ENCODE assay signal across 6 cellular contexts in genomic region chr1:36089393-36090121, GRCh38. TPM values are rescaled to one million over a fixed set of nuclear protein-coding genes. Genes with fewer than 3 reads are reported as not detected.
DNase-seq lines count a peak whose midpoint lies in the region; ATAC-seq and TF ChIP-seq lines count a peak whose summit lies in the region.

No MANE protein-coding gene starts in this region.

- BruUV-seq in PC-9 (replicated peaks; lab: Mats Ljungman, UMichigan), result TSS peak; percentile 85

- H3K4me3 ChIP-seq in PC-9 (peak overlapping the region; percentile 97), stomach smooth muscle (ENCODE audit: low read length in 2 of 2) (peak overlapping the region; percentile 86 to 90)

- POLR2A ChIA-PET in PC-9 (lab: Charles Lee; ENCODE audit: unreplicated experiment), result no interaction called here

- CTCF ChIA-PET in PC-9 (lab: Charles Lee), result no interaction called here

- H3K4me2 ChIP-seq in PC-9, result peak overlapping the region; percentile 90

- H3K9me3 ChIP-seq in PC-9 (ENCODE audit: insufficient read depth, low read depth) (no peaks in the 10 kb centered on the region), stomach smooth muscle (ENCODE audit: control insufficient read depth in 2 of 2, low read length in 2 of 2) (no peaks in the 10 kb centered on the region)

- H3K4me1 ChIP-seq in PC-9 (replicated peaks; ENCODE audit: insufficient read depth), result peaks cover 6% of the 10 kb centered on the region
- H3K4me1 ChIP-seq in stomach smooth muscle (ENCODE audit: control insufficient read depth, insufficient read depth, low read length), result peaks cover 41% of the 10 kb centered on the region

- no peaks in the 10 kb centered on the region for H3K27me3 ChIP-seq in PC-9 (ENCODE audit: insufficient read depth, low read depth)
- H3K27me3 ChIP-seq in stomach smooth muscle (ENCODE audit: control insufficient read depth in 1 of 2, insufficient read depth in 2 of 2, low read length in 2 of 2), result peaks cover 8 to 9% of the 10 kb centered on the region in 2 donors

- peaks cover 8% of the 10 kb centered on the region; the same call in 1 of the 2 replicates for H3F3A ChIP-seq in PC-9 (ENCODE audit: insufficient read depth, low read depth)

- peaks cover 27% of the 10 kb centered on the region for H3K79me2 ChIP-seq in PC-9 (ENCODE audit: low read depth)

- H4K20me1 ChIP-seq in PC-9 (ENCODE audit: insufficient read depth), result peaks cover 16% of the 10 kb centered on the region

- peaks cover 23% of the 10 kb centered on the region for H3K36me3 ChIP-seq in PC-9 (ENCODE audit: low read depth)
- peaks cover 29 to 33% of the 10 kb centered on the region in 2 donors for H3K36me3 ChIP-seq in stomach smooth muscle (ENCODE audit: control insufficient read depth in 2 of 2, insufficient read depth in 2 of 2, low read length in 2 of 2)

- DNase-seq in PC-9 (peak; percentile 51 to 59), fibroblast of peridontal ligament (ENCODE audit: extremely low read depth) (peak; percentile 54), NCI-H146 (lab: John Stamatoyannopoulos, UW) (no peak)

- H3K9me2 ChIP-seq in PC-9 (ENCODE audit: insufficient read depth), result no peaks in the 10 kb centered on the region

- H3K27ac ChIP-seq in PC-9 (peak overlapping the region; percentile 57), stomach smooth muscle (ENCODE audit: low read length) (peak overlapping the region; percentile 74)

- peak overlapping the region; percentile 63 to 78 for H3K9ac ChIP-seq in stomach smooth muscle (ENCODE audit: low read length in 2 of 2)

- TF ChIP-seq CTCF in PC-9 (conservative IDR thresholded peaks at IDR 0.05), result no peak

- intact Hi-C loops in PC-9 (cut with micrococcal nuclease; ENCODE audit: unreplicated experiment), result no loop called here

- peak overlapping the region; percentile 87 for H2AFZ ChIP-seq in PC-9

- ATAC-seq in GM19035 (IDR thresholded peaks at IDR 0.05; ENCODE audit: unreplicated experiment) (peak; percentile 3), HG03025 (IDR thresholded peaks at IDR 0.05; ENCODE audit: low FRiP score, unreplicated experiment) (no peak)

RNA-seq across cellular contexts. Expression of gene ADPRS, which starts 0.9 kb away (rescaled TPM):
- total RNA-seq in PC-9 (2021), result 30.0 and 43.1 TPM in 2 replicates

RNA-seq across cellular contexts. Expression of gene TEKT2, which starts 5.7 kb away (rescaled TPM):
- total RNA-seq in PC-9 (2021), result 1.1 TPM in 1 of 2 replicates, not detected in the other

RNA-seq across cellular contexts. Expression of gene COL8A2, which starts 35.5 kb away (rescaled TPM):
- 0.20 and 0.28 TPM in 2 replicates for total RNA-seq in PC-9 (2021)

RNA-seq across cellular contexts. Expression of gene TRAPPC3, which starts 59.7 kb away (rescaled TPM):
- total RNA-seq in PC-9 (2021), result 112 and 116 TPM in 2 replicates
